Comparison of ENCODE assay signal across 1 cellular context in the genomic region with DNA sequence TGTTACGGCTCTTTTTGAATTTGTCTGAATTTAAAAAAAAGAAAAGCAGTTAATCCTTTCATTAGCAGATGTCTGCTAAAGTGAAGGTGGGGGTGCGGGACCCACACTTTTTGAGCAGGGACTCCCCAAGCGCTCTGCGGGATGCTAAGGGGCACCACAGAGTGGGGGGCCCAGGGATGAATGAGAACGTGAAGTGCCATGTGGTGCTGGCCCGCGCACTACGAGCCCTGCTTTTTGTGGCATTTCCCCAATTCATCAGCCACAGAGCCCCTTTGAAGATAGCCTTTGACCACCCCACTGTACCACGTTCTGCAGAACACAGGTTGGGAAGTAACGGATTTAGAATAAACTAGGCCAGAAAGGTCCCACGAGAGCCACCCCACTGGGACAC.
TF ChIP-seq lines count a peak whose summit lies in the region.

No MANE protein-coding gene starts in this region.

TF ChIP-seq in HepG2, 621 proteins besides CTCF, POLR2A, EP300 and RAD21:
- TF ChIP-seq ZNF629 (CRISPR knock-in tag; conservative IDR thresholded peaks at IDR 0.05) (no peak), NFKBIZ (CRISPR knock-in tag; IDR thresholded peaks at IDR 0.05) (no peak), TBX3 (IDR thresholded peaks at IDR 0.05; ENCODE audit: borderline replicate concordance) (no peak), RARA (CRISPR knock-in tag; IDR thresholded peaks at IDR 0.05) (no peak), ZNF572 (CRISPR knock-in tag; IDR thresholded peaks at IDR 0.05) (no peak), ZC3H4 (CRISPR knock-in tag; IDR thresholded peaks at IDR 0.05; ENCODE audit: borderline replicate concordance) (no peak), ZMYM2 (CRISPR knock-in tag; IDR thresholded peaks at IDR 0.05) (no peak), U2AF1 (optimal IDR thresholded peaks at IDR 0.05; ENCODE audit: low read depth, low read length) (no peak), ZNF138 (CRISPR knock-in tag; IDR thresholded peaks at IDR 0.05; ENCODE audit: low read depth) (no peak), MBNL3 (CRISPR knock-in tag; conservative IDR thresholded peaks at IDR 0.05) (no peak)
- TF ChIP-seq, protein P1, sequence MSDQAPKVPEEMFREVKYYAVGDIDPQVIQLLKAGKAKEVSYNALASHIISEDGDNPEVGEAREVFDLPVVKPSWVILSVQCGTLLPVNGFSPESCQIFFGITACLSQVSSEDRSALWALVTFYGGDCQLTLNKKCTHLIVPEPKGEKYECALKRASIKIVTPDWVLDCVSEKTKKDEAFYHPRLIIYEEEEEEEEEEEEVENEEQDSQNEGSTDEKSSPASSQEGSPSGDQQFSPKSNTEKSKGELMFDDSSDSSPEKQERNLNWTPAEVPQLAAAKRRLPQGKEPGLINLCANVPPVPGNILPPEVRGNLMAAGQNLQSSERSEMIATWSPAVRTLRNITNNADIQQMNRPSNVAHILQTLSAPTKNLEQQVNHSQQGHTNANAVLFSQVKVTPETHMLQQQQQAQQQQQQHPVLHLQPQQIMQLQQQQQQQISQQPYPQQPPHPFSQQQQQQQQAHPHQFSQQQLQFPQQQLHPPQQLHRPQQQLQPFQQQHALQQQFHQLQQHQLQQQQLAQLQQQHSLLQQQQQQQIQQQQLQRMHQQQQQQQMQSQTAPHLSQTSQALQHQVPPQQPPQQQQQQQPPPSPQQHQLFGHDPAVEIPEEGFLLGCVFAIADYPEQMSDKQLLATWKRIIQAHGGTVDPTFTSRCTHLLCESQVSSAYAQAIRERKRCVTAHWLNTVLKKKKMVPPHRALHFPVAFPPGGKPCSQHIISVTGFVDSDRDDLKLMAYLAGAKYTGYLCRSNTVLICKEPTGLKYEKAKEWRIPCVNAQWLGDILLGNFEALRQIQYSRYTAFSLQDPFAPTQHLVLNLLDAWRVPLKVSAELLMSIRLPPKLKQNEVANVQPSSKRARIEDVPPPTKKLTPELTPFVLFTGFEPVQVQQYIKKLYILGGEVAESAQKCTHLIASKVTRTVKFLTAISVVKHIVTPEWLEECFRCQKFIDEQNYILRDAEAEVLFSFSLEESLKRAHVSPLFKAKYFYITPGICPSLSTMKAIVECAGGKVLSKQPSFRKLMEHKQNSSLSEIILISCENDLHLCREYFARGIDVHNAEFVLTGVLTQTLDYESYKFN (CRISPR knock-in tag; conservative IDR thresholded peaks at IDR 0.05): no peak
- TF ChIP-seq, protein P2, sequence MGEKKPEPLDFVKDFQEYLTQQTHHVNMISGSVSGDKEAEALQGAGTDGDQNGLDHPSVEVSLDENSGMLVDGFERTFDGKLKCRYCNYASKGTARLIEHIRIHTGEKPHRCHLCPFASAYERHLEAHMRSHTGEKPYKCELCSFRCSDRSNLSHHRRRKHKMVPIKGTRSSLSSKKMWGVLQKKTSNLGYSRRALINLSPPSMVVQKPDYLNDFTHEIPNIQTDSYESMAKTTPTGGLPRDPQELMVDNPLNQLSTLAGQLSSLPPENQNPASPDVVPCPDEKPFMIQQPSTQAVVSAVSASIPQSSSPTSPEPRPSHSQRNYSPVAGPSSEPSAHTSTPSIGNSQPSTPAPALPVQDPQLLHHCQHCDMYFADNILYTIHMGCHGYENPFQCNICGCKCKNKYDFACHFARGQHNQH (CRISPR knock-in tag; IDR thresholded peaks at IDR 0.05): no peak
- TF ChIP-seq, protein P3, sequence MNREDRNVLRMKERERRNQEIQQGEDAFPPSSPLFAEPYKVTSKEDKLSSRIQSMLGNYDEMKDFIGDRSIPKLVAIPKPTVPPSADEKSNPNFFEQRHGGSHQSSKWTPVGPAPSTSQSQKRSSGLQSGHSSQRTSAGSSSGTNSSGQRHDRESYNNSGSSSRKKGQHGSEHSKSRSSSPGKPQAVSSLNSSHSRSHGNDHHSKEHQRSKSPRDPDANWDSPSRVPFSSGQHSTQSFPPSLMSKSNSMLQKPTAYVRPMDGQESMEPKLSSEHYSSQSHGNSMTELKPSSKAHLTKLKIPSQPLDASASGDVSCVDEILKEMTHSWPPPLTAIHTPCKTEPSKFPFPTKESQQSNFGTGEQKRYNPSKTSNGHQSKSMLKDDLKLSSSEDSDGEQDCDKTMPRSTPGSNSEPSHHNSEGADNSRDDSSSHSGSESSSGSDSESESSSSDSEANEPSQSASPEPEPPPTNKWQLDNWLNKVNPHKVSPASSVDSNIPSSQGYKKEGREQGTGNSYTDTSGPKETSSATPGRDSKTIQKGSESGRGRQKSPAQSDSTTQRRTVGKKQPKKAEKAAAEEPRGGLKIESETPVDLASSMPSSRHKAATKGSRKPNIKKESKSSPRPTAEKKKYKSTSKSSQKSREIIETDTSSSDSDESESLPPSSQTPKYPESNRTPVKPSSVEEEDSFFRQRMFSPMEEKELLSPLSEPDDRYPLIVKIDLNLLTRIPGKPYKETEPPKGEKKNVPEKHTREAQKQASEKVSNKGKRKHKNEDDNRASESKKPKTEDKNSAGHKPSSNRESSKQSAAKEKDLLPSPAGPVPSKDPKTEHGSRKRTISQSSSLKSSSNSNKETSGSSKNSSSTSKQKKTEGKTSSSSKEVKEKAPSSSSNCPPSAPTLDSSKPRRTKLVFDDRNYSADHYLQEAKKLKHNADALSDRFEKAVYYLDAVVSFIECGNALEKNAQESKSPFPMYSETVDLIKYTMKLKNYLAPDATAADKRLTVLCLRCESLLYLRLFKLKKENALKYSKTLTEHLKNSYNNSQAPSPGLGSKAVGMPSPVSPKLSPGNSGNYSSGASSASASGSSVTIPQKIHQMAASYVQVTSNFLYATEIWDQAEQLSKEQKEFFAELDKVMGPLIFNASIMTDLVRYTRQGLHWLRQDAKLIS (CRISPR knock-in tag; IDR thresholded peaks at IDR 0.05): no peak
